Comparison of ENCODE assay signal across 26 cellular contexts in the genomic region with DNA sequence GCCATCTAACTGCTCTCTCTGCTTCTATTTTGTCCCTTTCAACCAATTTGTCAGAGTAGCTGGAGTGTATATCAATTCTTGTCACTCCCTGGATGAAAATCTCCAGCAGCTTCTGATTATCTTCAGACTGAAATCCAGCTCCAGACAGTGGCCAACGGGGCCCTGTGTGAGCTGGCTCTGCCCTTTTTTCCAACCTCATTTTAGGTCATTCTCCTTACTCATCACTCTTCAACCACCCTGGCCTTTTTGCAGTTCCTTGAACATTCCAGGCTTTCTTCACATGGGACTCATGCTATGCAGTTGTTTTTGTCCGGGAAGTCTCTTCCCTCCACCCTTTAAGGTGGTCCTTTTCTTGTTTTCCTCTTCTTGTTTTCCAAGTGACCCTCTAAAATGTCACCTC. TPM values are rescaled to one million over a fixed set of nuclear protein-coding genes. Genes with fewer than 3 reads are reported as not detected.
DNase-seq lines count a peak whose midpoint lies in the region; ATAC-seq, FAIRE-seq and TF ChIP-seq lines count a peak whose summit lies in the region.
"Had no signal": no experiment of that assay in that cellular context is flagged by ENCODE, and none has a peak within 500 bp of the region (broad histone marks: within the 10 kb centered on the region; RNA-seq: fewer than 3 reads in every experiment).

No MANE protein-coding gene starts in this region.

- H3K36me3 ChIP-seq in astrocyte (ENCODE audit: insufficient read depth, low read length) = no peaks in the 10 kb centered on the region
- no peaks in the 10 kb centered on the region for H3K36me3 ChIP-seq in subcutaneous abdominal adipose tissue (ENCODE audit: control insufficient read depth in 5 of 5, insufficient read depth in 5 of 5, low read length in 5 of 5)
- H3K36me3 ChIP-seq: neutrophil, WERI-Rb-1 had no signal

- no peaks in the 10 kb centered on the region for H4K20me1 ChIP-seq in astrocyte (ENCODE audit: insufficient read depth, low read length)

- no peak overlapping the region for H3K4me3 ChIP-seq in astrocyte (ENCODE audit: insufficient read depth, low read depth, low read length)
- H3K4me3 ChIP-seq in foreskin fibroblast (ENCODE audit: low read depth in 1 of 2, low read length in 2 of 2) = no peak overlapping the region
- H3K4me3 ChIP-seq in subcutaneous abdominal adipose tissue (ENCODE audit: low read depth in 1 of 5, low read length in 5 of 5) = no peak overlapping the region

- no peak for ATAC-seq in stimulated activated naive CD8-positive, alpha-beta T cell treated with anti-CD3 and anti-CD28 coated beads, Interleukin-15, amount 100 ng/mL, for 72 hours
- ATAC-seq in HG03159 (IDR thresholded peaks at IDR 0.05; ENCODE audit: unreplicated experiment) = no peak
- ATAC-seq: stimulated activated memory B cell treated with anti-CD40 and anti-IgM and Interleukin-4, amounts not matched to agents 10 μg/mL and 1 μg/mL and 100 μg/mL, for 72 hours had no signal

- H3K9me3 ChIP-seq in astrocyte (ENCODE audit: insufficient read depth, low read depth, low read length) (no peaks in the 10 kb centered on the region), subcutaneous abdominal adipose tissue (ENCODE audit: control insufficient read depth in 5 of 5, low read length in 5 of 5) (no peaks in the 10 kb centered on the region)
- H3K9me3 ChIP-seq: neutrophil had no signal

- H3K27ac Mint-ChIP-seq in astrocyte (ENCODE audit: unreplicated experiment) = peak overlapping the region; percentile 81
- H3K27ac Mint-ChIP-seq in stimulated activated naive CD8-positive, alpha-beta T cell treated with anti-CD3 and anti-CD28 coated beads, Interleukin-15, amount 100 ng/mL, for 72 hours = no peak overlapping the region
- H3K27ac Mint-ChIP-seq: activated naive CD8-positive, alpha-beta T cell; CD4-positive, alpha-beta memory T cell; memory B cell; stimulated activated memory B cell treated with anti-CD40 and anti-IgM and Interleukin-4, amounts not matched to agents 10 μg/mL and 1 μg/mL and 100 μg/mL, for 72 hours; T-helper 2 cell treated with Interferon-gamma antibody and Interleukin-4, amounts not matched to agents 5 μg/mL and 100 μg/mL, for 36 hours had no signal

- peaks cover 21% of the 10 kb centered on the region for H3K4me1 ChIP-seq in astrocyte (ENCODE audit: insufficient read depth, low read length)
- H3K4me1 ChIP-seq in subcutaneous abdominal adipose tissue (ENCODE audit: control insufficient read depth in 5 of 5, insufficient read depth in 5 of 5, low read length in 5 of 5) = peaks cover 2 to 20% (median 16%) of the 10 kb centered on the region in 5 donors

- H3K27me3 ChIP-seq in astrocyte (ENCODE audit: insufficient read depth, low read length) (no peaks in the 10 kb centered on the region), subcutaneous abdominal adipose tissue (ENCODE audit: control insufficient read depth in 5 of 5, insufficient read depth in 4 of 5, low read length in 5 of 5) (no peaks in the 10 kb centered on the region)
- H3K27me3 ChIP-seq: neutrophil had no signal

- TF ChIP-seq CTCF in astrocyte (IDR thresholded peaks at IDR 0.05; ENCODE audit: insufficient read depth, low read depth, low read length) (no peak), foreskin fibroblast (IDR thresholded peaks at IDR 0.05; ENCODE audit: low read depth, low read length) (no peak)

- DNase-seq in GM04504 (ENCODE audit: low read depth) (peak; percentile 16), astrocyte (ENCODE audit: low read depth) (peak; percentile 46), foreskin fibroblast (peak; percentile 85 to 91), GM12892 (ENCODE audit: insufficient read length) (no peak), urothelium cell line (ENCODE audit: low spot score) (no peak)
- DNase-seq in stimulated activated naive CD8-positive, alpha-beta T cell treated with anti-CD3 and anti-CD28 coated beads, Interleukin-15, amount 100 ng/mL, for 72 hours = no peak
- DNase-seq: activated CD4-positive, alpha-beta T cell treated with anti-CD3 and anti-CD28 coated beads, Interleukin-2, amount 50 U/mL, for 1 hour; activated CD8-positive, alpha-beta memory T cell treated with anti-CD3 and anti-CD28 coated beads, Interleukin-2, amount 50 U/mL, for 4 hours; CD4-positive, alpha-beta memory T cell; DMS 273 treated with DMSO at 0.1 percent for 48 hours; effector memory CD4-positive, alpha-beta T cell; erythroblast; KBM-7; NCI-H1417 treated with DMSO at 0.1 percent for 48 hours; NCI-H446 treated with DMSO at 0.1 percent for 48 hours; stimulated activated CD4-positive, alpha-beta T cell treated with anti-CD3 and anti-CD28 coated beads, Interleukin-2, amount 100 ng/mL, for 48 hours; WERI-Rb-1 had no signal

- H3K79me2 ChIP-seq in astrocyte (ENCODE audit: insufficient read depth, low read length) = no peaks in the 10 kb centered on the region

- no peaks in the 10 kb centered on the region for H3K9me3 Mint-ChIP-seq in astrocyte (ENCODE audit: unreplicated experiment)
- no peaks in the 10 kb centered on the region for H3K9me3 Mint-ChIP-seq in stimulated activated naive CD8-positive, alpha-beta T cell treated with anti-CD3 and anti-CD28 coated beads, Interleukin-15, amount 100 ng/mL, for 72 hours
- H3K9me3 Mint-ChIP-seq: CD4-positive, alpha-beta memory T cell; memory B cell; T-helper 2 cell treated with Interferon-gamma antibody and Interleukin-4, amounts not matched to agents 5 μg/mL and 100 μg/mL, for 36 hours had no signal

- peak; percentile 78 for FAIRE-seq in astrocyte (lab: Jason Lieb, UNC)
- no peak for FAIRE-seq in GM12892 (lab: Jason Lieb, UNC)
- no peak for FAIRE-seq in urothelium cell line (lab: Jason Lieb, UNC)
- FAIRE-seq: G401.6 had no signal

- H3K9ac ChIP-seq in astrocyte (ENCODE audit: low read length) (no peak overlapping the region), subcutaneous abdominal adipose tissue (ENCODE audit: low read length in 5 of 5) (no peak overlapping the region)

- peaks cover 2% of the 10 kb centered on the region for H3K36me3 Mint-ChIP-seq in astrocyte (ENCODE audit: low read depth, unreplicated experiment)
- H3K36me3 Mint-ChIP-seq: activated naive CD8-positive, alpha-beta T cell; CD4-positive, alpha-beta memory T cell had no signal

- peak overlapping the region; percentile 20 for H3K4me2 ChIP-seq in astrocyte (ENCODE audit: low read length)

- no peaks in the 10 kb centered on the region for H3K27me3 Mint-ChIP-seq in astrocyte (ENCODE audit: low read depth, unreplicated experiment)
- H3K27me3 Mint-ChIP-seq in stimulated activated naive CD8-positive, alpha-beta T cell treated with anti-CD3 and anti-CD28 coated beads, Interleukin-15, amount 100 ng/mL, for 72 hours = peaks cover 21% of the 10 kb centered on the region
- H3K27me3 Mint-ChIP-seq: memory B cell; stimulated activated memory B cell treated with anti-CD40 and anti-IgM and Interleukin-4, amounts not matched to agents 10 μg/mL and 1 μg/mL and 100 μg/mL, for 72 hours had no signal

- TF ChIP-seq POLR2A in GM12892 (IDR thresholded peaks at IDR 0.05; ENCODE audit: low read depth, low read length) = no peak

- H3K27ac ChIP-seq in astrocyte (ENCODE audit: low read depth, low read length) = peak overlapping the region; percentile 23
- H3K27ac ChIP-seq in subcutaneous abdominal adipose tissue (ENCODE audit: low read depth, low read length) = peak overlapping the region; percentile 11
- H3K27ac ChIP-seq: neutrophil, WERI-Rb-1 had no signal

- H3K4me1 Mint-ChIP-seq in astrocyte (ENCODE audit: low read depth, unreplicated experiment) = peaks cover 42% of the 10 kb centered on the region
- peaks cover 11% of the 10 kb centered on the region for H3K4me1 Mint-ChIP-seq in stimulated activated naive CD8-positive, alpha-beta T cell treated with anti-CD3 and anti-CD28 coated beads, Interleukin-15, amount 100 ng/mL, for 72 hours

- H2AFZ ChIP-seq in astrocyte (ENCODE audit: low read depth, low read length) = peak overlapping the region; percentile 39

- H3K4me3 Mint-ChIP-seq in astrocyte (ENCODE audit: unreplicated experiment) = no peak overlapping the region
- no peak overlapping the region for H3K4me3 Mint-ChIP-seq in stimulated activated naive CD8-positive, alpha-beta T cell treated with anti-CD3 and anti-CD28 coated beads, Interleukin-15, amount 100 ng/mL, for 72 hours
- H3K4me3 Mint-ChIP-seq: activated naive CD8-positive, alpha-beta T cell; CD4-positive, alpha-beta memory T cell; memory B cell; stimulated activated memory B cell treated with anti-CD40 and anti-IgM and Interleukin-4, amounts not matched to agents 10 μg/mL and 1 μg/mL and 100 μg/mL, for 72 hours; T-helper 2 cell treated with Interferon-gamma antibody and Interleukin-4, amounts not matched to agents 5 μg/mL and 100 μg/mL, for 36 hours had no signal

RNA-seq across cellular contexts. Expression of a gene that starts 15.4 kb away (rescaled TPM):
- total RNA-seq in astrocyte = 0.96 and 1.3 TPM in 2 replicates
- polyA plus RNA-seq in GM12892 (2012; ENCODE audit: missing spikeins) = not detected
- total RNA-seq: CD4-positive, alpha-beta memory T cell; OCI-LY7 had no signal
- polyA plus RNA-seq: CD4-positive, alpha-beta memory T cell had no signal

RNA-seq across cellular contexts. Expression of a gene that starts 59.8 kb away (rescaled TPM):
- 62.3 and 70.5 TPM in 2 replicates for total RNA-seq in astrocyte
- polyA plus RNA-seq in GM12892 (2012; ENCODE audit: missing spikeins) = 60.0 TPM

Comparison
In these comparisons a context has a peak if more than half of its experiments do, and no peak if none do; other contexts are left out.
1. DNase-seq: peak in GM04504 (single experiment), astrocyte (single experiment) and foreskin fibroblast (2 of 2); none in stimulated activated naive CD8-positive, alpha-beta T cell treated with anti-CD3 and anti-CD28 coated beads, Interleukin-15, amount 100 ng/mL, for 72 hours (0 of 2), GM12892 (single experiment) and urothelium cell line (single experiment).